ENCODE assay signal across 19 cellular contexts in genomic region chr6:141335889-141336288, GRCh38.
DNase-seq lines count a peak whose midpoint lies in the region; ATAC-seq, FAIRE-seq and TF ChIP-seq lines count a peak whose summit lies in the region.
"Had no signal": no experiment of that assay in that cellular context is flagged by ENCODE, and none has a peak within 500 bp of the region (broad histone marks: within the 10 kb centered on the region; RNA-seq: fewer than 3 reads in every experiment).

No MANE protein-coding gene starts in this region.

- no peaks in the 10 kb centered on the region for H3K36me3 ChIP-seq in IMR-90 (ENCODE audit: control insufficient read depth, insufficient read depth, low read length)
- no peaks in the 10 kb centered on the region for H3K36me3 ChIP-seq in RWPE2 (ENCODE audit: low read depth)

- no TSS peak for BruUV-seq in IMR-90 (replicated peaks; lab: Mats Ljungman, UMichigan)

- no peak for TF ChIP-seq CTCF in IMR-90 (conservative IDR thresholded peaks at IDR 0.05; ENCODE audit: low read depth, low read length)
- TF ChIP-seq CTCF in RWPE2 (IDR thresholded peaks at IDR 0.05; ENCODE audit: poor library complexity, severe bottlenecking) = no peak
- no peak for TF ChIP-seq CTCF in osteocyte (IDR thresholded peaks at IDR 0.05)

- no peak overlapping the region for H3K4ac ChIP-seq in IMR-90 (ENCODE audit: low read depth, low read length)

- no peaks in the 10 kb centered on the region for H3K9me1 ChIP-seq in IMR-90 (ENCODE audit: insufficient read depth, low read length)

- H3K36me3 Mint-ChIP-seq in osteocyte (ENCODE audit: unreplicated experiment) = peaks cover 4% of the 10 kb centered on the region
- H3K36me3 Mint-ChIP-seq: CD4-positive, CD25-positive, alpha-beta regulatory T cell had no signal

- H3K14ac ChIP-seq in IMR-90 (replicated peaks; ENCODE audit: low read depth, low read length) = peak overlapping the region; percentile 44; the same call in 1 of the 2 replicates

- H2BK15ac ChIP-seq in IMR-90 (ENCODE audit: low read depth, low read length) = no peak overlapping the region

- in situ Hi-C loops in IMR-90 (cut with MboI; ENCODE audit: low sequenced_read_pairs) = no loop called here

- CTCF ChIA-PET in IMR-90 (lab: Yijun Ruan, JAX) = no interaction called here

- H3K79me1 ChIP-seq in IMR-90 (ENCODE audit: low read depth in 1 of 2, low read length in 2 of 2) = no peaks in the 10 kb centered on the region

- H3K27ac Mint-ChIP-seq in osteocyte (ENCODE audit: unreplicated experiment) = peak overlapping the region; percentile 48
- H3K27ac Mint-ChIP-seq: CD4-positive, CD25-positive, alpha-beta regulatory T cell had no signal

- H3K18ac ChIP-seq in IMR-90 (ENCODE audit: low read depth, low read length) = no peak overlapping the region

- H3K9me3 ChIP-seq in IMR-90 (ENCODE audit: control insufficient read depth, insufficient read depth, low read length) (no peaks in the 10 kb centered on the region), RWPE2 (ENCODE audit: severe bottlenecking) (no peaks in the 10 kb centered on the region)

- no peaks in the 10 kb centered on the region for H4K20me1 ChIP-seq in IMR-90 (ENCODE audit: insufficient read depth, low read length)

- peaks cover 23% of the 10 kb centered on the region for H3K9me3 Mint-ChIP-seq in osteocyte (ENCODE audit: unreplicated experiment)

- dilution Hi-C loops in IMR-90 (cut with HindIII; ENCODE audit: low sequenced_read_pairs, unreplicated experiment) = no loop called here

- H3K27me3 ChIP-seq in IMR-90 (ENCODE audit: control insufficient read depth, insufficient read depth, low read length) = no peaks in the 10 kb centered on the region
- H3K27me3 ChIP-seq in RWPE2 (ENCODE audit: insufficient read depth, poor library complexity, severe bottlenecking) = no peaks in the 10 kb centered on the region

- DNase-seq in IMR-90 = no peak
- DNase-seq in RWPE2 (ENCODE audit: low spot score) = no peak
- DNase-seq in kidney tubule cell (ENCODE audit: low spot score) = peak; percentile 7
- DNase-seq in osteocyte (ENCODE audit: extremely low spot score, unreplicated experiment) = no peak
- no peak for DNase-seq in HuH-7.5 (ENCODE audit: low spot score)
- no peak for DNase-seq in activated naive CD4-positive, alpha-beta T cell (lab: John Stamatoyannopoulos, UW)
- DNase-seq in GM12892 (ENCODE audit: insufficient read length) = no peak
- DNase-seq: CD4-positive, CD25-positive, alpha-beta regulatory T cell; DMS79; GM23248; NCI-H1092; NCI-H1436; NCI-H187 treated with DMSO at 0.1 percent for 48 hours; NCI-H510A treated with DMSO at 0.1 percent for 48 hours; NCI-H82; Right ventricle myocardium superior had no signal

- intact Hi-C loops in IMR-90 (cut with micrococcal nuclease) = no loop called here

- no peaks in the 10 kb centered on the region for H3K27me3 Mint-ChIP-seq in osteocyte (ENCODE audit: unreplicated experiment)
- H3K27me3 Mint-ChIP-seq: CD4-positive, CD25-positive, alpha-beta regulatory T cell had no signal

- no peak overlapping the region for H3K23ac ChIP-seq in IMR-90 (ENCODE audit: low read depth, low read length)

- H4K8ac ChIP-seq in IMR-90 (ENCODE audit: low read depth in 2 of 2, low read length in 2 of 2) = no peak overlapping the region

- H3K56ac ChIP-seq in IMR-90 (ENCODE audit: extremely low read depth, insufficient read depth, low read length) = no peak overlapping the region

- no peak for TF ChIP-seq RAD21 in IMR-90 (IDR thresholded peaks at IDR 0.05; ENCODE audit: low read length)

- H2AFZ ChIP-seq in IMR-90 (replicated peaks; ENCODE audit: low read length, poor library complexity) = no peak overlapping the region
- H2AFZ ChIP-seq: GM23248 had no signal

- no peak overlapping the region for H3K4me2 ChIP-seq in IMR-90 (ENCODE audit: low read depth, low read length)

- H2BK5ac ChIP-seq in IMR-90 (ENCODE audit: low read depth, low read length, poor library complexity, severe bottlenecking) = no peak overlapping the region

- no CpG with 5 or more reads among the region's 4 CpGs for WGBS in IMR-90 (ENCODE audit: extremely low coverage in 2 of 2, insufficient read length in 1 of 2), 2 experiments

- no peak for TF ChIP-seq POLR2A in IMR-90 (IDR thresholded peaks at IDR 0.05; ENCODE audit: low read depth, low read length)
- TF ChIP-seq POLR2A in GM12892 (IDR thresholded peaks at IDR 0.05; ENCODE audit: low read depth, low read length) = no peak

- H2AK9ac ChIP-seq in IMR-90 (replicated peaks; ENCODE audit: low read depth, low read length, poor library complexity) = no peak overlapping the region

- H3K4me3 ChIP-seq in IMR-90 (ENCODE audit: insufficient read depth, low read depth, low read length) (no peak overlapping the region), RWPE2 (ENCODE audit: severe bottlenecking) (no peak overlapping the region)
- H3K4me3 ChIP-seq: GM23248, K562 had no signal

- H3K4me1 ChIP-seq in IMR-90 (ENCODE audit: control insufficient read depth, insufficient read depth, low read length) (no peaks in the 10 kb centered on the region), RWPE2 (ENCODE audit: insufficient read depth, poor library complexity, severe bottlenecking) (peaks cover 10% of the 10 kb centered on the region)

- no peak overlapping the region for H4K91ac ChIP-seq in IMR-90 (ENCODE audit: insufficient read depth, low read depth, low read length)

- no peak overlapping the region for H2BK20ac ChIP-seq in IMR-90 (ENCODE audit: low read depth, low read length)

- no peak overlapping the region for H3K4me3 Mint-ChIP-seq in osteocyte (ENCODE audit: unreplicated experiment)
- H3K4me3 Mint-ChIP-seq: CD4-positive, CD25-positive, alpha-beta regulatory T cell had no signal

- H2AK5ac ChIP-seq in IMR-90 (ENCODE audit: low read depth, low read length) = no peak overlapping the region

- POLR2A ChIA-PET in IMR-90 (lab: Charles Lee; ENCODE audit: unreplicated experiment) = no interaction called here

- H3K4me1 Mint-ChIP-seq in osteocyte (ENCODE audit: unreplicated experiment) = peaks cover 17% of the 10 kb centered on the region
- H3K4me1 Mint-ChIP-seq: CD4-positive, CD25-positive, alpha-beta regulatory T cell had no signal

- ATAC-seq in IMR-90 (ENCODE audit: low read depth) (no peak), RWPE2 (ENCODE audit: low read depth) (0 out of 3 replicates have a peak, but pooled peaks have one; percentile 41), GM18861 (IDR thresholded peaks at IDR 0.05; ENCODE audit: unreplicated experiment) (no peak)
- ATAC-seq: HCT116, K562 had no signal

- FAIRE-seq in GM12892 (lab: Jason Lieb, UNC) = no peak
- FAIRE-seq: K562 had no signal

- H3K9ac ChIP-seq in IMR-90 (ENCODE audit: low read depth, low read length) = no peak overlapping the region
- H3K9ac ChIP-seq: GM23248 had no signal

- no peak overlapping the region for H2BK120ac ChIP-seq in IMR-90 (ENCODE audit: low read depth, low read length)

- no peak overlapping the region for H3K27ac ChIP-seq in IMR-90 (ENCODE audit: insufficient read depth, low read length)
- H3K27ac ChIP-seq in RWPE2 (ENCODE audit: poor library complexity, severe bottlenecking) = no peak overlapping the region
- H3K27ac ChIP-seq: GM23248 had no signal

- no peak overlapping the region for H4K5ac ChIP-seq in IMR-90 (ENCODE audit: low read depth, low read length)

TF ChIP-seq in IMR-90, 13 proteins besides CTCF, POLR2A, EP300 and RAD21:
- TF ChIP-seq SMC3 (IDR thresholded peaks at IDR 0.05; ENCODE audit: low read depth, low read length) (no peak), MAFK (IDR thresholded peaks at IDR 0.05; ENCODE audit: low read depth, low read length) (no peak), BHLHE40 (IDR thresholded peaks at IDR 0.05; ENCODE audit: low read depth, low read length) (no peak), RFX5 (IDR thresholded peaks at IDR 0.05; ENCODE audit: low read depth, low read length) (no peak), CEBPB (IDR thresholded peaks at IDR 0.05; ENCODE audit: low read depth, low read length) (no peak)
